20 cellular contexts compared by ENCODE assay signal in the genomic region with DNA sequence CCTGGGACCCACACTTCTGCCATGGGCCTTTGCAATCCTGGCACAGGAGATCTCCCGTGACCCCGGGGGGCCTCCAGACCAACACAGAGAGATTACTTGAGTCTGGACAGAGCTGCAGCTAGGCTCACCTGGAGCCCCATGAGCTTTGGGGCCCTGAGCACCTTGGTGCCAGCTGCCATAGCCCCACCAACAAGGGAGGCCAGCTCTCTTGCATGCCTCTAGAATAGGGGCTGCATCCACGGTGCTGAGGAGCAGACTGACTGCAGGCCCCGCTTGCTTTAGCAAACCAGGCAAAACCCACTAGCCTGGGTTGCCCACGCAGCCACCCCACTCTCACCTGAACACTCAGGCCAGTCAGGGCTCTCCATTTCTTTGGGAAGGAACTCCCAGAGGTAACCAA. TPM values are rescaled to one million over a fixed set of nuclear protein-coding genes. Genes with fewer than 3 reads are reported as not detected.
"Had no signal": no experiment of that assay in that cellular context is flagged by ENCODE, and none has a peak within 500 bp of the region (broad histone marks: within the 10 kb centered on the region; RNA-seq: fewer than 3 reads in every experiment).

No MANE protein-coding gene starts in this region.

- H3K4me1 ChIP-seq: heart right ventricle, right lobe of liver, tibial nerve had no signal

- H3K36me3 ChIP-seq: heart right ventricle, right lobe of liver, tibial nerve, WERI-Rb-1 had no signal

- H3K27me3 Mint-ChIP-seq: activated naive CD8-positive, alpha-beta T cell treated with anti-CD3 and anti-CD28 coated beads for 36 hours had no signal

- H3K9me3 ChIP-seq: right lobe of liver had no signal

- H3K36me3 Mint-ChIP-seq: activated naive CD8-positive, alpha-beta T cell treated with anti-CD3 and anti-CD28 coated beads for 36 hours had no signal

- H3K9me3 Mint-ChIP-seq: activated naive CD8-positive, alpha-beta T cell treated with anti-CD3 and anti-CD28 coated beads for 36 hours had no signal

- DNase-seq: activated CD4-positive, CD25-positive, alpha-beta regulatory T cell treated with anti-CD3 and anti-CD28 coated beads, Interleukin-2, amount 50 U/mL, for 72 hours; activated naive CD4-positive, alpha-beta T cell; activated naive CD8-positive, alpha-beta T cell treated with anti-CD3 and anti-CD28 coated beads for 36 hours; activated T-cell treated with anti-CD3 and anti-CD28 coated beads, Interleukin-2, amount 50 U/mL, for 1 hour; cerebellar nuclear complex; effector CD4-positive, alpha-beta T cell; erythroblast; foreskin fibroblast; heart right ventricle; right lobe of liver; stimulated activated CD4-positive, alpha-beta T cell treated with anti-CD3 and anti-CD28 coated beads, Interleukin-15, amount 100 ng/mL, for 24 hours; stimulated activated naive CD4-positive, alpha-beta T cell; T-helper 2 cell; WERI-Rb-1 had no signal

- H3K27ac ChIP-seq: heart right ventricle, right lobe of liver, skin epidermis, tibial nerve, WERI-Rb-1 had no signal

- H3K4me3 Mint-ChIP-seq: activated naive CD8-positive, alpha-beta T cell treated with anti-CD3 and anti-CD28 coated beads for 36 hours had no signal

- H3K4me3 ChIP-seq: heart right ventricle, lung, right lobe of liver, skin epidermis, tibial nerve had no signal

- H3K4me1 Mint-ChIP-seq: activated naive CD8-positive, alpha-beta T cell treated with anti-CD3 and anti-CD28 coated beads for 36 hours had no signal

- H3K27ac Mint-ChIP-seq: activated naive CD8-positive, alpha-beta T cell treated with anti-CD3 and anti-CD28 coated beads for 36 hours had no signal

- H3K27me3 ChIP-seq: right lobe of liver, tibial nerve had no signal

RNA-seq across cellular contexts. Expression of gene OR4N2, which starts 3.7 kb away (rescaled TPM):
- total RNA-seq: activated naive CD8-positive, alpha-beta T cell treated with anti-CD3 and anti-CD28 coated beads for 36 hours; fibroblast of lung; heart right ventricle; lung; myocyte; right lobe of liver; subcutaneous adipose tissue; tibial nerve had no signal

RNA-seq across cellular contexts. Expression of gene OR4M1, which starts 26.6 kb away (rescaled TPM):
- total RNA-seq: activated naive CD8-positive, alpha-beta T cell treated with anti-CD3 and anti-CD28 coated beads for 36 hours; fibroblast of lung; heart right ventricle; lung; myocyte; right lobe of liver; subcutaneous adipose tissue; tibial nerve had no signal

RNA-seq across cellular contexts. Expression of gene OR4Q3, which starts 56.5 kb away (rescaled TPM):
- total RNA-seq: activated naive CD8-positive, alpha-beta T cell treated with anti-CD3 and anti-CD28 coated beads for 36 hours; fibroblast of lung; heart right ventricle; lung; myocyte; right lobe of liver; subcutaneous adipose tissue; tibial nerve had no signal
